In the genomic region with DNA sequence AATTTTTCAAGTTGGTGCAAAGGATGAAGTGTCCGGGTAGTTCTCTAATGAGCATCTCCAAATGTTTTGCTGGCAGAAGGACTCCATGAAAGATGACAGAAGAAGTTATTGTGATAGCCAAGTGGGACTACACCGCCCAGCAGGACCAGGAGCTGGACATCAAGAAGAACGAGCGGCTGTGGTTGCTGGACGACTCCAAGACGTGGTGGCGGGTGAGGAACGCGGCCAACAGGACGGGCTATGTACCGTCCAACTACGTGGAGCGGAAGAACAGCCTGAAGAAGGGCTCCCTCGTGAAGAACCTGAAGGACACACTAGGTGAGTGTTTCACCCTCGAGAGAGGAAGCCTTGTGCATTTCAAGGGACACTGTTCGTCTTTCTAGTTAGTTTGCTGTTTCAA, we compare ENCODE assay signal across 19 cellular contexts.
DNase-seq lines count a peak whose midpoint lies in the region; ATAC-seq and TF ChIP-seq lines count a peak whose summit lies in the region.
"Had no signal": no experiment of that assay in that cellular context is flagged by ENCODE, and none has a peak within 500 bp of the region (broad histone marks: within the 10 kb centered on the region; RNA-seq: fewer than 3 reads in every experiment).

No MANE protein-coding gene starts in this region.

- no peaks in the 10 kb centered on the region for H3K36me3 ChIP-seq in mammary epithelial cell (ENCODE audit: insufficient read depth, low read length)
- peaks cover 0 to 15% (median 3%) of the 10 kb centered on the region in 3 donors for H3K36me3 ChIP-seq in esophagus squamous epithelium
- H3K36me3 ChIP-seq in GM23248 (ENCODE audit: low read depth): no peaks in the 10 kb centered on the region; the same call in 1 of the 2 replicates
- peaks cover 0 to 20% of the 10 kb centered on the region in 2 donors for H3K36me3 ChIP-seq in gastroesophageal sphincter
- H3K36me3 ChIP-seq in WERI-Rb-1: peaks cover 6% of the 10 kb centered on the region

- H4K20me1 ChIP-seq in mammary epithelial cell (ENCODE audit: insufficient read depth, low read length) (no peaks in the 10 kb centered on the region), GM23248 (ENCODE audit: insufficient read depth) (no peaks in the 10 kb centered on the region)

- H3K9me3 Mint-ChIP-seq in MCF 10A (ENCODE audit: unreplicated experiment): no peaks in the 10 kb centered on the region
- H3K9me3 Mint-ChIP-seq in activated CD4-positive, alpha-beta memory T cell treated with anti-CD3 and anti-CD28 coated beads for 36 hours: no peaks in the 10 kb centered on the region
- H3K9me3 Mint-ChIP-seq in type B pancreatic cell: no peaks in the 10 kb centered on the region

- TF ChIP-seq CTCF in MCF 10A (IDR thresholded peaks at IDR 0.05; ENCODE audit: unreplicated experiment) (no peak), mammary epithelial cell (conservative IDR thresholded peaks at IDR 0.05 in 1 of 2, IDR thresholded peaks at IDR 0.05 in 1 of 2; ENCODE audit: extremely low read depth in 1 of 2, insufficient read depth in 1 of 2, low read depth in 1 of 2, low read length in 2 of 2) (no peak), esophagus squamous epithelium (IDR thresholded peaks at IDR 0.05) (no peak), type B pancreatic cell (conservative IDR thresholded peaks at IDR 0.05) (no peak), gastroesophageal sphincter (IDR thresholded peaks at IDR 0.05) (no peak), WERI-Rb-1 (IDR thresholded peaks at IDR 0.05; ENCODE audit: low read depth, low read length) (no peak)

- H3K27me3 ChIP-seq in mammary epithelial cell (ENCODE audit: insufficient read depth, low read length) (no peaks in the 10 kb centered on the region), esophagus squamous epithelium (no peaks in the 10 kb centered on the region), GM23248 (replicated peaks; ENCODE audit: insufficient read depth) (no peaks in the 10 kb centered on the region), gastroesophageal sphincter (no peaks in the 10 kb centered on the region), WERI-Rb-1 (ENCODE audit: insufficient read depth, low read depth, severe bottlenecking) (no peaks in the 10 kb centered on the region)

- no peak overlapping the region for H3K9ac ChIP-seq in mammary epithelial cell (ENCODE audit: insufficient read depth, low read length)
- no peak overlapping the region for H3K9ac ChIP-seq in GM23248

- no peaks in the 10 kb centered on the region for H3K9me3 ChIP-seq in mammary epithelial cell (replicated peaks; ENCODE audit: insufficient read depth, low read length)
- no peaks in the 10 kb centered on the region for H3K9me3 ChIP-seq in esophagus squamous epithelium
- no peaks in the 10 kb centered on the region for H3K9me3 ChIP-seq in GM23248 (ENCODE audit: low read depth)
- H3K9me3 ChIP-seq in gastroesophageal sphincter: no peaks in the 10 kb centered on the region
- no peaks in the 10 kb centered on the region for H3K9me3 ChIP-seq in WERI-Rb-1 (ENCODE audit: severe bottlenecking)

- intact Hi-C loops in MCF 10A (cut with micrococcal nuclease): loop anchor here (10.0 kb wide), 1 partner anchor 60 kb away; no protein-coding TSS in a partner anchor
- intact Hi-C loops in mammary epithelial cell (cut with micrococcal nuclease): no loop called here
- intact Hi-C loops in activated CD4-positive, alpha-beta memory T cell treated with anti-CD3 and anti-CD28 coated beads for 36 hours (cut with micrococcal nuclease): loop anchor here (5.0 to 10.0 kb wide), 2 partner anchors 72 to 180 kb away; no protein-coding TSS in a partner anchor
- intact Hi-C loops in esophagus squamous epithelium (cut with DNase I): no loop called here

- BruUV-seq in MCF 10A (replicated peaks; lab: Mats Ljungman, UMichigan) (no TSS peak), mammary epithelial cell (replicated peaks; lab: Mats Ljungman, UMichigan) (no TSS peak)

- H3K9me2 ChIP-seq in GM23248 (ENCODE audit: insufficient read depth): no peaks in the 10 kb centered on the region

- H3K36me3 Mint-ChIP-seq in MCF 10A (ENCODE audit: insufficient read depth, unreplicated experiment) (peaks cover 23% of the 10 kb centered on the region), type B pancreatic cell (peaks cover 47% of the 10 kb centered on the region)
- peaks cover 38% of the 10 kb centered on the region for H3K36me3 Mint-ChIP-seq in activated CD4-positive, alpha-beta memory T cell treated with anti-CD3 and anti-CD28 coated beads for 36 hours

- H3K27me3 Mint-ChIP-seq in MCF 10A (ENCODE audit: insufficient read depth, unreplicated experiment): no peaks in the 10 kb centered on the region
- no peaks in the 10 kb centered on the region for H3K27me3 Mint-ChIP-seq in activated CD4-positive, alpha-beta memory T cell treated with anti-CD3 and anti-CD28 coated beads for 36 hours
- H3K27me3 Mint-ChIP-seq in type B pancreatic cell: no peaks in the 10 kb centered on the region
- H3K27me3 Mint-ChIP-seq: naive B cell had no signal

- TF ChIP-seq POLR2A in esophagus squamous epithelium (IDR thresholded peaks at IDR 0.05): no peak
- TF ChIP-seq POLR2A in gastroesophageal sphincter (IDR thresholded peaks at IDR 0.05): no peak

- CTCF ChIA-PET in MCF 10A (lab: Yijun Ruan, JAX) (interaction anchor here (0.7 kb wide), 1 partner anchor 198 kb away, joined by 3 read pairs; no protein-coding TSS in a partner anchor), mammary epithelial cell (lab: Charles Lee; ENCODE audit: low non-redundant PET) (no interaction called here)
- CTCF ChIA-PET in activated CD4-positive, alpha-beta memory T cell treated with anti-CD3 and anti-CD28 coated beads for 36 hours (lab: Charles Lee): no interaction called here

- ATAC-seq in gastroesophageal sphincter: no peak
- ATAC-seq: Panc1, SK-N-SH treated with all-trans-retinoic acid at 6 μM for 48 hours had no signal

- TF ChIP-seq EP300 in gastroesophageal sphincter (IDR thresholded peaks at IDR 0.05): no peak

- dilution Hi-C loops in mammary epithelial cell (cut with HindIII; ENCODE audit: low sequenced_read_pairs): loop anchor here (5.0 kb wide), 1 partner anchor 43 kb away; no protein-coding TSS in a partner anchor

- in situ Hi-C loops in mammary epithelial cell (cut with MboI; ENCODE audit: low sequenced_read_pairs in 2 of 2) (no loop called here), GM23248 (cut with MboI) (no loop called here)

- H3K27ac ChIP-seq in mammary epithelial cell (ENCODE audit: insufficient read depth, low read depth, low read length) (no peak overlapping the region), esophagus squamous epithelium (peak overlapping the region in 3 of 4 donors; percentile 67 to 84 (median 84)), GM23248 (no peak overlapping the region), gastroesophageal sphincter (no peak overlapping the region), WERI-Rb-1 (no peak overlapping the region)

- H3K27ac Mint-ChIP-seq in MCF 10A (ENCODE audit: low read depth, unreplicated experiment) (peak overlapping the region; percentile 95), type B pancreatic cell (peak overlapping the region; percentile 65)
- peak overlapping the region; percentile 96 for H3K27ac Mint-ChIP-seq in activated CD4-positive, alpha-beta memory T cell treated with anti-CD3 and anti-CD28 coated beads for 36 hours

- H3F3A ChIP-seq in GM23248 (ENCODE audit: insufficient read depth): no peaks in the 10 kb centered on the region

- no peak overlapping the region for H3K4me3 Mint-ChIP-seq in MCF 10A (ENCODE audit: unreplicated experiment)
- no peak overlapping the region for H3K4me3 Mint-ChIP-seq in activated CD4-positive, alpha-beta memory T cell treated with anti-CD3 and anti-CD28 coated beads for 36 hours
- no peak overlapping the region for H3K4me3 Mint-ChIP-seq in type B pancreatic cell
- H3K4me3 Mint-ChIP-seq: naive B cell had no signal

- POLR2A ChIA-PET in MCF 10A (lab: Yijun Ruan, JAX): interaction anchor here (0.7 to 0.9 kb wide), 2 partner anchors 17 to 109 kb away, joined by 3 read pairs; no protein-coding TSS in a partner anchor
- POLR2A ChIA-PET in activated CD4-positive, alpha-beta memory T cell treated with anti-CD3 and anti-CD28 coated beads for 36 hours (lab: Charles Lee): interaction anchor here (1.7 kb wide), 1 partner anchor 57 kb away, joined by 7 read pairs; no protein-coding TSS in a partner anchor

- H3K4me2 ChIP-seq in mammary epithelial cell (ENCODE audit: insufficient read depth, low read depth, low read length) (no peak overlapping the region), GM23248 (ENCODE audit: unreplicated experiment) (no peak overlapping the region)

- H3K79me2 ChIP-seq in mammary epithelial cell (ENCODE audit: insufficient read depth, low read length): peaks cover 76% of the 10 kb centered on the region
- peaks cover 10% of the 10 kb centered on the region; the same call in 1 of the 2 replicates for H3K79me2 ChIP-seq in GM23248 (ENCODE audit: insufficient read depth)

- DNase-seq in MCF 10A (ENCODE audit: unreplicated experiment) (no peak), mammary epithelial cell (no peak), esophagus squamous epithelium (lab: John Stamatoyannopoulos, UW) (no peak), type B pancreatic cell (ENCODE audit: extremely low spot score, unreplicated experiment) (no peak), GM23248 (no peak), WERI-Rb-1 (no peak)
- DNase-seq in activated CD4-positive, alpha-beta memory T cell treated with anti-CD3 and anti-CD28 coated beads for 36 hours: no peak
- DNase-seq: activated CD8-positive, alpha-beta memory T cell treated with anti-CD3 and anti-CD28 coated beads, Interleukin-2, amount 50 U/mL, for 4 hours; amygdala; cerebellar nuclear complex; GF-D8; Karpas-422; naive B cell; NCI-H1105; NCI-H2107; NCI-H774 had no signal

- no peak overlapping the region for H2AFZ ChIP-seq in mammary epithelial cell (ENCODE audit: low read depth, low read length)
- no peak overlapping the region for H2AFZ ChIP-seq in GM23248

- H3K4me3 ChIP-seq in mammary epithelial cell (replicated peaks in 1 of 3; ENCODE audit: insufficient read depth in 1 of 3, low read depth in 2 of 3, low read length in 3 of 3) (no peak overlapping the region), esophagus squamous epithelium (no peak overlapping the region), GM23248 (no peak overlapping the region), gastroesophageal sphincter (no peak overlapping the region), WERI-Rb-1 (ENCODE audit: low read depth, low read length) (no peak overlapping the region)

- H3K4me1 Mint-ChIP-seq in MCF 10A (ENCODE audit: insufficient read depth, unreplicated experiment) (peaks cover 22% of the 10 kb centered on the region), type B pancreatic cell (ENCODE audit: unreplicated experiment) (peaks cover 28% of the 10 kb centered on the region)
- peaks cover 81% of the 10 kb centered on the region for H3K4me1 Mint-ChIP-seq in activated CD4-positive, alpha-beta memory T cell treated with anti-CD3 and anti-CD28 coated beads for 36 hours (ENCODE audit: low read depth)

- WGBS in mammary epithelial cell (ENCODE audit: low coverage, missing lambda C conversion rate): 93% methylated on average over 10 of the region's 16 CpGs
- WGBS in esophagus squamous epithelium, 2 donors: 88 to 94% methylated on average over 16 of the region's 16 CpGs
- WGBS in GM23248 (ENCODE audit: low coverage in 1 of 2, low lambda C conversion rate in 2 of 2, missing lambda C conversion rate in 2 of 2), 2 experiments: 92 to 94% methylated on average over 16 of the region's 16 CpGs
- WGBS in gastroesophageal sphincter (ENCODE audit: low coverage in 1 of 2), 2 donors: 86 to 100% methylated on average over 1 to 16 of the region's 16 CpGs

- H3K4me1 ChIP-seq in mammary epithelial cell (ENCODE audit: insufficient read depth, low read length) (peaks cover 41% of the 10 kb centered on the region), esophagus squamous epithelium (peaks cover 16 to 80% (median 60%) of the 10 kb centered on the region in 3 donors), GM23248 (ENCODE audit: insufficient read depth) (no peaks in the 10 kb centered on the region), gastroesophageal sphincter (peaks cover 0 to 24% (median 0%) of the 10 kb centered on the region in 3 donors)

Comparison
In these comparisons a context has a peak if more than half of its experiments do, and no peak if none do; other contexts are left out.
1. intact Hi-C loops: an anchor here in MCF 10A (10.0 kb wide) and activated CD4-positive, alpha-beta memory T cell treated with anti-CD3 and anti-CD28 coated beads for 36 hours (5.0 to 10.0 kb wide); none called in mammary epithelial cell and esophagus squamous epithelium.
2. H3K27ac ChIP-seq: peak in esophagus squamous epithelium (3 of 4); none in mammary epithelial cell (single experiment), GM23248 (single experiment), gastroesophageal sphincter (0 of 4) and WERI-Rb-1 (single experiment).
3. Peak in every context shown above with its lines, with median percentiles within 50 percentile points of each other: H3K27ac Mint-ChIP-seq.